ENCODE assay signal across 8 cellular contexts in genomic region chr6:31559958-31560696, GRCh38. TPM values are rescaled to one million over a fixed set of nuclear protein-coding genes. Genes with fewer than 3 reads are reported as not detected.
DNase-seq lines count a peak whose midpoint lies in the region; ATAC-seq and TF ChIP-seq lines count a peak whose summit lies in the region.

No MANE protein-coding gene starts in this region.

- H3K27me3 ChIP-seq in BE2C: no peaks in the 10 kb centered on the region

- H3K4me3 ChIP-seq in choroid plexus epithelial cell (ENCODE audit: low read depth, low read length): no peak overlapping the region
- H3K4me3 ChIP-seq in BE2C (ENCODE audit: low read depth, low read length): no peak overlapping the region

- TF ChIP-seq CTCF in choroid plexus epithelial cell (conservative IDR thresholded peaks at IDR 0.05; ENCODE audit: low read depth, low read length): no peak
- TF ChIP-seq CTCF in BE2C (IDR thresholded peaks at IDR 0.05; ENCODE audit: low read depth, low read length): no peak

- ATAC-seq in GM19035 (IDR thresholded peaks at IDR 0.05; ENCODE audit: unreplicated experiment) (peak; percentile 70), HG03175 (IDR thresholded peaks at IDR 0.05; ENCODE audit: unreplicated experiment) (peak; percentile 71)

- H3K4me1 ChIP-seq in BE2C: peaks cover 4% of the 10 kb centered on the region

- DNase-seq in AML-193 (lab: John Stamatoyannopoulos, UW): peak; percentile 99 to 100
- DNase-seq in SKM-1 treated with dmso at 0.1 percent for 144 hours (lab: John Stamatoyannopoulos, UW; ENCODE audit: unreplicated experiment): peak; percentile 96
- DNase-seq in choroid plexus epithelial cell (ENCODE audit: low read depth): peak; percentile 76
- peak; percentile 78 for DNase-seq in medulla oblongata (ENCODE audit: extremely low spot score)
- DNase-seq in BE2C: no peak
- DNase-seq in D341Med (ENCODE audit: low spot score): no peak

- H3K36me3 ChIP-seq in BE2C: peaks cover 21% of the 10 kb centered on the region

- no peaks in the 10 kb centered on the region for H3K9me3 ChIP-seq in BE2C

RNA-seq across cellular contexts. Expression of gene LTA, which starts 12.0 kb away (rescaled TPM):
- polyA plus RNA-seq in BE2C (2012; ENCODE audit: insufficient read depth, insufficient read length, low read depth): not detected

RNA-seq across cellular contexts. Expression of gene NFKBIL1, which starts 12.7 kb away (rescaled TPM):
- polyA plus RNA-seq in BE2C (2012; ENCODE audit: insufficient read depth, insufficient read length, low read depth): 66.2 TPM

RNA-seq across cellular contexts. Expression of gene ATP6V1G2, which starts 13.7 kb away (rescaled TPM):
- 47.5 TPM for polyA plus RNA-seq in BE2C (2012; ENCODE audit: insufficient read depth, insufficient read length, low read depth)

RNA-seq across cellular contexts. Expression of gene TNF, which starts 15.2 kb away (rescaled TPM):
- not detected for polyA plus RNA-seq in BE2C (2012; ENCODE audit: insufficient read depth, insufficient read length, low read depth)

RNA-seq across cellular contexts. Expression of gene DDX39B, which starts 18.3 kb away (rescaled TPM):
- polyA plus RNA-seq in BE2C (2012; ENCODE audit: insufficient read depth, insufficient read length, low read depth): 635 TPM

Comparison
In these comparisons a context has a peak if more than half of its experiments do, and no peak if none do; other contexts are left out.
1. DNase-seq: peak in AML-193 (2 of 2), SKM-1 treated with dmso at 0.1 percent for 144 hours (single experiment), choroid plexus epithelial cell (single experiment) and medulla oblongata (single experiment); none in BE2C (single experiment) and D341Med (single experiment).